In the genomic region with DNA sequence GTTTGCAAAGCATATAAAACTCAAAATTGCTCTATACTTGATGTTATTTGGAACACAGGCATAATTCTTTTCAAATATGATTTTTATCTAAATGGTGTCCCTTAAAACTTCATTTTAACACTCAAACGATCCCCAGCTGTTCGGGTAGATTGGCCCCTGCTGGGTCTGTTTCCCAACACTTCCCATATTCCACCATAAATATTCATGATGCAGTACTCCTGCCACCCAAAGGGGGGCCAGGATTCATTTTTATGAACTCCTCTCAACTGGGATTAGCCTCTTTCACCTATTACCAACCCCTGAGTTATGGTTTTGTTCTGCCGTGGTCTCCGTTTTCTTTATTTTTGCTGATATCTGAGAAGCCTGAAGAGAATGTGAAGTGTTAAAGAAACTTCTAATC, we compare ENCODE assay signal across 1 cellular context.
TF ChIP-seq lines count a peak whose summit lies in the region.

No MANE protein-coding gene starts in this region.

TF ChIP-seq in HEK293, 187 proteins besides CTCF, POLR2A, EP300 and RAD21 (continued from another document):
- TF ChIP-seq, protein P1, sequence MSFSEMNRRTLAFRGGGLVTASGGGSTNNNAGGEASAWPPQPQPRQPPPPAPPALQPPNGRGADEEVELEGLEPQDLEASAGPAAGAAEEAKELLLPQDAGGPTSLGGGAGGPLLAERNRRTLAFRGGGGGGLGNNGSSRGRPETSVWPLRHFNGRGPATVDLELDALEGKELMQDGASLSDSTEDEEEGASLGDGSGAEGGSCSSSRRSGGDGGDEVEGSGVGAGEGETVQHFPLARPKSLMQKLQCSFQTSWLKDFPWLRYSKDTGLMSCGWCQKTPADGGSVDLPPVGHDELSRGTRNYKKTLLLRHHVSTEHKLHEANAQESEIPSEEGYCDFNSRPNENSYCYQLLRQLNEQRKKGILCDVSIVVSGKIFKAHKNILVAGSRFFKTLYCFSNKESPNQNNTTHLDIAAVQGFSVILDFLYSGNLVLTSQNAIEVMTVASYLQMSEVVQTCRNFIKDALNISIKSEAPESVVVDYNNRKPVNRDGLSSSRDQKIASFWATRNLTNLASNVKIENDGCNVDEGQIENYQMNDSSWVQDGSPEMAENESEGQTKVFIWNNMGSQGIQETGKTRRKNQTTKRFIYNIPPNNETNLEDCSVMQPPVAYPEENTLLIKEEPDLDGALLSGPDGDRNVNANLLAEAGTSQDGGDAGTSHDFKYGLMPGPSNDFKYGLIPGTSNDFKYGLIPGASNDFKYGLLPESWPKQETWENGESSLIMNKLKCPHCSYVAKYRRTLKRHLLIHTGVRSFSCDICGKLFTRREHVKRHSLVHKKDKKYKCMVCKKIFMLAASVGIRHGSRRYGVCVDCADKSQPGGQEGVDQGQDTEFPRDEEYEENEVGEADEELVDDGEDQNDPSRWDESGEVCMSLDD (tag by site-specific recombination; IDR thresholded peaks at IDR 0.05), result no peak
- TF ChIP-seq, protein P2, sequence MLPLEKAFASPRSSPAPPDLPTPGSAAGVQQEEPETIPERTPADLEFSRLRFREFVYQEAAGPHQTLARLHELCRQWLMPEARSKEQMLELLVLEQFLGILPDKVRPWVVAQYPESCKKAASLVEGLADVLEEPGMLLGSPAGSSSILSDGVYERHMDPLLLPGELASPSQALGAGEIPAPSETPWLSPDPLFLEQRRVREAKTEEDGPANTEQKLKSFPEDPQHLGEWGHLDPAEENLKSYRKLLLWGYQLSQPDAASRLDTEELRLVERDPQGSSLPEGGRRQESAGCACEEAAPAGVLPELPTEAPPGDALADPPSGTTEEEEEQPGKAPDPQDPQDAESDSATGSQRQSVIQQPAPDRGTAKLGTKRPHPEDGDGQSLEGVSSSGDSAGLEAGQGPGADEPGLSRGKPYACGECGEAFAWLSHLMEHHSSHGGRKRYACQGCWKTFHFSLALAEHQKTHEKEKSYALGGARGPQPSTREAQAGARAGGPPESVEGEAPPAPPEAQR (tag by site-specific recombination; IDR thresholded peaks at IDR 0.05), result no peak
- TF ChIP-seq ZNF473 (tag by site-specific recombination; IDR thresholded peaks at IDR 0.05), result no peak
- TF ChIP-seq, protein P3, sequence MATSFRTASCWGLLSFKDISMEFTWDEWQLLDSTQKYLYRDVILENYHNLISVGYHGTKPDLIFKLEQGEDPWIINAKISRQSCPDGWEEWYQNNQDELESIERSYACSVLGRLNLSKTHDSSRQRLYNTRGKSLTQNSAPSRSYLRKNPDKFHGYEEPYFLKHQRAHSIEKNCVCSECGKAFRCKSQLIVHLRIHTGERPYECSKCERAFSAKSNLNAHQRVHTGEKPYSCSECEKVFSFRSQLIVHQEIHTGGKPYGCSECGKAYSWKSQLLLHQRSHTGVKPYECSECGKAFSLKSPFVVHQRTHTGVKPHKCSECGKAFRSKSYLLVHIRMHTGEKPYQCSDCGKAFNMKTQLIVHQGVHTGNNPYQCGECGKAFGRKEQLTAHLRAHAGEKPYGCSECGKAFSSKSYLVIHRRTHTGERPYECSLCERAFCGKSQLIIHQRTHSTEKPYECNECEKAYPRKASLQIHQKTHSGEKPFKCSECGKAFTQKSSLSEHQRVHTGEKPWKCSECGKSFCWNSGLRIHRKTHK (tag by site-specific recombination; IDR thresholded peaks at IDR 0.05), result no peak
- TF ChIP-seq, protein P4, sequence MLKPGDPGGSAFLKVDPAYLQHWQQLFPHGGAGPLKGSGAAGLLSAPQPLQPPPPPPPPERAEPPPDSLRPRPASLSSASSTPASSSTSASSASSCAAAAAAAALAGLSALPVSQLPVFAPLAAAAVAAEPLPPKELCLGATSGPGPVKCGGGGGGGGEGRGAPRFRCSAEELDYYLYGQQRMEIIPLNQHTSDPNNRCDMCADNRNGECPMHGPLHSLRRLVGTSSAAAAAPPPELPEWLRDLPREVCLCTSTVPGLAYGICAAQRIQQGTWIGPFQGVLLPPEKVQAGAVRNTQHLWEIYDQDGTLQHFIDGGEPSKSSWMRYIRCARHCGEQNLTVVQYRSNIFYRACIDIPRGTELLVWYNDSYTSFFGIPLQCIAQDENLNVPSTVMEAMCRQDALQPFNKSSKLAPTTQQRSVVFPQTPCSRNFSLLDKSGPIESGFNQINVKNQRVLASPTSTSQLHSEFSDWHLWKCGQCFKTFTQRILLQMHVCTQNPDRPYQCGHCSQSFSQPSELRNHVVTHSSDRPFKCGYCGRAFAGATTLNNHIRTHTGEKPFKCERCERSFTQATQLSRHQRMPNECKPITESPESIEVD (tag by site-specific recombination; IDR thresholded peaks at IDR 0.05), result 0 out of 2 replicates have a peak, but pooled peaks have one; percentile 13
- no peak for TF ChIP-seq ZBTB7A (tag by site-specific recombination; IDR thresholded peaks at IDR 0.05; ENCODE audit: low read depth)
- TF ChIP-seq ZNF521 (tag by site-specific recombination; IDR thresholded peaks at IDR 0.05), result no peak
- no peak for TF ChIP-seq ZNF350 (tag by site-specific recombination; IDR thresholded peaks at IDR 0.05)
- TF ChIP-seq ZIC2 (tag by site-specific recombination; IDR thresholded peaks at IDR 0.05), result 0 out of 2 replicates have a peak, but pooled peaks have one; percentile 29
- TF ChIP-seq, protein P5, sequence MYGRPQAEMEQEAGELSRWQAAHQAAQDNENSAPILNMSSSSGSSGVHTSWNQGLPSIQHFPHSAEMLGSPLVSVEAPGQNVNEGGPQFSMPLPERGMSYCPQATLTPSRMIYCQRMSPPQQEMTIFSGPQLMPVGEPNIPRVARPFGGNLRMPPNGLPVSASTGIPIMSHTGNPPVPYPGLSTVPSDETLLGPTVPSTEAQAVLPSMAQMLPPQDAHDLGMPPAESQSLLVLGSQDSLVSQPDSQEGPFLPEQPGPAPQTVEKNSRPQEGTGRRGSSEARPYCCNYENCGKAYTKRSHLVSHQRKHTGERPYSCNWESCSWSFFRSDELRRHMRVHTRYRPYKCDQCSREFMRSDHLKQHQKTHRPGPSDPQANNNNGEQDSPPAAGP (tag by site-specific recombination; IDR thresholded peaks at IDR 0.05), result no peak
- no peak for TF ChIP-seq ZNF707 (tag by site-specific recombination; IDR thresholded peaks at IDR 0.05)
- TF ChIP-seq ZBTB21 (tag by site-specific recombination; IDR thresholded peaks at IDR 0.05), result no peak
- no peak for TF ChIP-seq ZNF211 (tag by site-specific recombination; IDR thresholded peaks at IDR 0.05; ENCODE audit: low read depth)
TF ChIP-seq in HEK293: peak in this region for 3.
